ENCODE assay signal across 31 cellular contexts in genomic region chr9:106277931-106278330, GRCh38.
A peak's percentile ranks its signal among the peaks of the same experiment; 100 is the strongest.
DNase-seq lines count a peak whose midpoint lies in the region; ATAC-seq, FAIRE-seq and TF ChIP-seq lines count a peak whose summit lies in the region.
"Had no signal": no experiment of that assay in that cellular context is flagged by ENCODE, and none has a peak within 500 bp of the region (broad histone marks: within the 10 kb centered on the region; RNA-seq: fewer than 3 reads in every experiment).

No MANE protein-coding gene starts in this region.

- no peaks in the 10 kb centered on the region for H3F3A ChIP-seq in GM23338 (replicated peaks; ENCODE audit: low read depth)

- no peak for FAIRE-seq in H1 (lab: Jason Lieb, UNC)
- FAIRE-seq: keratinocyte had no signal

- H3K27ac ChIP-seq in GM23338 (ENCODE audit: low read depth) (no peak overlapping the region), H1 (ENCODE audit: low read depth, low read length) (no peak overlapping the region)
- H3K27ac ChIP-seq: BLaER1 treated with 17β-estradiol and CSF1 and Interleukin-3, amounts not matched to agents 10 nM and 100 nM; foreskin keratinocyte; heart right ventricle; left ventricle myocardium inferior; prostate gland; VCaP had no signal

- no peak overlapping the region for H3K56ac ChIP-seq in H1 (replicated peaks; ENCODE audit: insufficient read length, low read depth, low read length)

- no peak overlapping the region for H4K8ac ChIP-seq in H1 (ENCODE audit: extremely low read depth, insufficient read depth, low read length)

- H3K4me1 ChIP-seq in GM23338 (ENCODE audit: insufficient read depth) = no peaks in the 10 kb centered on the region
- no peaks in the 10 kb centered on the region for H3K4me1 ChIP-seq in H1 (replicated peaks in 1 of 4; ENCODE audit: control insufficient read depth in 3 of 4, insufficient read depth in 4 of 4, low read length in 3 of 4)
- H3K4me1 ChIP-seq: BLaER1 treated with 17β-estradiol and CSF1 and Interleukin-3, amounts not matched to agents 10 nM and 100 nM; foreskin keratinocyte; left ventricle myocardium inferior; prostate gland had no signal

- H3K36me3 Mint-ChIP-seq in GM23338 (ENCODE audit: low read depth) = no peaks in the 10 kb centered on the region
- H3K36me3 Mint-ChIP-seq: activated naive CD4-positive, alpha-beta T cell treated with anti-CD3 and anti-CD28 coated beads, Interleukin-2, amount 50 U/mL, for 72 hours; stimulated activated effector memory CD8-positive, alpha-beta T cell treated with anti-CD3 and anti-CD28 coated beads, Interleukin-12 subunit alpha, Interleukin-12 subunit beta, amount 100 ng/mL, for 72 hours; type B pancreatic cell had no signal

- H2AFZ ChIP-seq in GM23338 (peak overlapping the region; percentile 40; the same call in 1 of the 2 replicates), H1 (ENCODE audit: low read length) (peak overlapping the region; percentile 68; the same call in 1 of the 2 replicates)

- no peak overlapping the region for H3K27ac Mint-ChIP-seq in GM23338
- H3K27ac Mint-ChIP-seq: activated CD4-positive, alpha-beta T cell treated with anti-CD3 and anti-CD28 coated beads, Interleukin-2, amount 10 ng/mL, durations not matched to agents 24 days and 14 days; activated naive CD4-positive, alpha-beta T cell treated with anti-CD3 and anti-CD28 coated beads, Interleukin-2, amount 50 U/mL, for 72 hours; HFFc6; stimulated activated effector memory CD8-positive, alpha-beta T cell treated with anti-CD3 and anti-CD28 coated beads, Interleukin-12 subunit alpha, Interleukin-12 subunit beta, amount 100 ng/mL, for 72 hours; type B pancreatic cell had no signal

- no peaks in the 10 kb centered on the region; the same call in 1 of the 2 replicates for H3K9me2 ChIP-seq in GM23338 (ENCODE audit: insufficient read depth)

- H4K20me1 ChIP-seq in GM23338 (replicated peaks; ENCODE audit: insufficient read depth) (no peaks in the 10 kb centered on the region), H1 (replicated peaks in 1 of 2; ENCODE audit: control insufficient read depth in 1 of 2, insufficient read depth in 2 of 2, low read length in 2 of 2) (no peaks in the 10 kb centered on the region)
- H4K20me1 ChIP-seq: BLaER1 treated with 17β-estradiol and CSF1 and Interleukin-3, amounts not matched to agents 10 nM and 100 nM had no signal

- H2BK15ac ChIP-seq in H1 (ENCODE audit: low read length) = no peak overlapping the region

- no peaks in the 10 kb centered on the region for H3K4me1 Mint-ChIP-seq in GM23338
- H3K4me1 Mint-ChIP-seq: activated CD4-positive, alpha-beta T cell treated with anti-CD3 and anti-CD28 coated beads, Interleukin-2, amount 10 ng/mL, durations not matched to agents 24 days and 14 days; stimulated activated effector memory CD8-positive, alpha-beta T cell treated with anti-CD3 and anti-CD28 coated beads, Interleukin-12 subunit alpha, Interleukin-12 subunit beta, amount 100 ng/mL, for 72 hours had no signal

- H3K4me2 ChIP-seq in GM23338 (no peak overlapping the region), H1 (ENCODE audit: insufficient read depth in 1 of 2, low read depth in 2 of 2, low read length in 2 of 2) (no peak overlapping the region)
- H3K4me2 ChIP-seq: BLaER1 treated with 17β-estradiol and CSF1 and Interleukin-3, amounts not matched to agents 10 nM and 100 nM had no signal

- H3K36me3 ChIP-seq in GM23338 (ENCODE audit: insufficient read depth) = no peaks in the 10 kb centered on the region
- no peaks in the 10 kb centered on the region for H3K36me3 ChIP-seq in H1 (ENCODE audit: control insufficient read depth in 2 of 4, insufficient read depth in 4 of 4, low read length in 3 of 4)
- H3K36me3 ChIP-seq: BLaER1 treated with 17β-estradiol and CSF1 and Interleukin-3, amounts not matched to agents 10 nM and 100 nM; heart right ventricle; left ventricle myocardium inferior; prostate gland had no signal

- H3K79me2 ChIP-seq in GM23338 (replicated peaks; ENCODE audit: insufficient read depth) (no peaks in the 10 kb centered on the region), H1 (ENCODE audit: control insufficient read depth in 1 of 2, insufficient read depth in 2 of 2, low read length in 2 of 2) (no peaks in the 10 kb centered on the region)

- no peaks in the 10 kb centered on the region for H3K23me2 ChIP-seq in H1 (ENCODE audit: low read depth, low read length)

- H3K14ac ChIP-seq in H1 (ENCODE audit: insufficient read length) = no peak overlapping the region

- TF ChIP-seq EP300 in H1 (IDR thresholded peaks at IDR 0.05; ENCODE audit: borderline replicate concordance in 1 of 2, low read depth in 2 of 2, low read length in 2 of 2) = no peak

- no peak overlapping the region for H3K4me3 Mint-ChIP-seq in GM23338
- H3K4me3 Mint-ChIP-seq: activated CD4-positive, alpha-beta T cell treated with anti-CD3 and anti-CD28 coated beads, Interleukin-2, amount 10 ng/mL, durations not matched to agents 24 days and 14 days; HFFc6; stimulated activated effector memory CD8-positive, alpha-beta T cell treated with anti-CD3 and anti-CD28 coated beads, Interleukin-12 subunit alpha, Interleukin-12 subunit beta, amount 100 ng/mL, for 72 hours; type B pancreatic cell had no signal

- no peak overlapping the region for H3K4me3 ChIP-seq in GM23338
- H3K4me3 ChIP-seq in H1 (ENCODE audit: extremely low read depth in 1 of 4, insufficient read depth in 2 of 4, low read depth in 3 of 4, low read length in 4 of 4) = no peak overlapping the region
- H3K4me3 ChIP-seq in retinal pigment epithelial cell (ENCODE audit: low read length) = no peak overlapping the region
- H3K4me3 ChIP-seq: BLaER1 treated with 17β-estradiol and CSF1 and Interleukin-3, amounts not matched to agents 10 nM and 100 nM; heart right ventricle; left ventricle myocardium inferior; prostate gland had no signal

- no peak overlapping the region for H3K23ac ChIP-seq in H1 (ENCODE audit: insufficient read length)

- DNase-seq in GM23338 (ENCODE audit: low spot score) (no peak), RPMI7951 (ENCODE audit: low read depth) (peak; percentile 85), H1 (ENCODE audit: low read depth in 1 of 2, low spot score in 2 of 2) (no peak), retinal pigment epithelial cell (ENCODE audit: low read depth) (peak; percentile 80), OCI-M2 (lab: John Stamatoyannopoulos, UW; ENCODE audit: unreplicated experiment) (no peak)
- no peak for DNase-seq in activated CD4-positive, alpha-beta T cell treated with anti-CD3 and anti-CD28 coated beads, Interleukin-2, amount 50 U/mL, for 4 hours
- no peak for DNase-seq in stimulated activated naive CD4-positive, alpha-beta T cell treated with Interleukin-2 at 50 U/mL for 16 hours (lab: John Stamatoyannopoulos, UW)
- DNase-seq: activated CD4-positive, alpha-beta T cell treated with anti-CD3 and anti-CD28 coated beads, Interleukin-2, amount 10 ng/mL, durations not matched to agents 24 days and 14 days; foreskin keratinocyte; heart right ventricle; HFFc6; KBM-7; left ventricle myocardium inferior; mesendoderm; NCI-H1417 treated with DMSO at 0.1 percent for 48 hours; NCI-H2029 treated with DMSO at 0.1 percent for 48 hours; NCI-H2227 treated with DMSO at 0.1 percent for 48 hours; NCI-H526; OCI-M1; Right ventricle myocardium superior; stimulated activated CD4-positive, alpha-beta T cell treated with anti-CD3 and anti-CD28 coated beads, Interleukin-15, amount 100 ng/mL, for 24 hours; SW 1271; T1000 had no signal

- H3K9me3 Mint-ChIP-seq in GM23338 = no peaks in the 10 kb centered on the region; the same call in 2 of the 3 replicates
- H3K9me3 Mint-ChIP-seq: activated CD4-positive, alpha-beta T cell treated with anti-CD3 and anti-CD28 coated beads, Interleukin-2, amount 10 ng/mL, durations not matched to agents 24 days and 14 days had no signal

- H2BK5ac ChIP-seq in H1 (ENCODE audit: low read depth, low read length) = no peak overlapping the region

- H3K18ac ChIP-seq in H1 (ENCODE audit: extremely low read depth, low read length) = no peak overlapping the region

- TF ChIP-seq CTCF in GM23338 (conservative IDR thresholded peaks at IDR 0.05; ENCODE audit: low read depth in 2 of 2) (no peak), H1 (IDR thresholded peaks at IDR 0.05; ENCODE audit: control extremely low read depth in 1 of 3, insufficient read depth in 1 of 3, low read depth in 1 of 3, low read length in 3 of 3) (no peak), retinal pigment epithelial cell (conservative IDR thresholded peaks at IDR 0.05; ENCODE audit: low read depth, low read length) (no peak)

- H3K27me3 ChIP-seq in GM23338 (ENCODE audit: insufficient read depth) (no peaks in the 10 kb centered on the region), H1 (replicated peaks in 1 of 4; ENCODE audit: control insufficient read depth in 3 of 4, extremely low read depth in 1 of 4, insufficient read depth in 3 of 4, low read length in 3 of 4) (no peaks in the 10 kb centered on the region)
- H3K27me3 ChIP-seq: BLaER1 treated with 17β-estradiol and CSF1 and Interleukin-3, amounts not matched to agents 10 nM and 100 nM; heart right ventricle had no signal

- no peak overlapping the region for H3K9ac ChIP-seq in H1 (replicated peaks in 1 of 4; ENCODE audit: extremely low read depth in 1 of 4, low read depth in 3 of 4, low read length in 3 of 4)
- H3K9ac ChIP-seq: BLaER1 treated with 17β-estradiol and CSF1 and Interleukin-3, amounts not matched to agents 10 nM and 100 nM had no signal

- no peak overlapping the region for H2BK12ac ChIP-seq in H1 (ENCODE audit: low read depth, low read length)

- no peak overlapping the region for H3K4ac ChIP-seq in H1 (replicated peaks; ENCODE audit: insufficient read length, low read depth, low read length)

- TF ChIP-seq POLR2A in H1 (IDR thresholded peaks at IDR 0.05; ENCODE audit: control extremely low read depth in 1 of 2, low read depth in 2 of 2, low read length in 2 of 2) = no peak

- no peak for TF ChIP-seq RAD21 in H1 (IDR thresholded peaks at IDR 0.05 in 1 of 2, conservative IDR thresholded peaks at IDR 0.05 in 1 of 2; ENCODE audit: low read depth in 2 of 2, low read length in 2 of 2)

- no peak overlapping the region for H2BK120ac ChIP-seq in H1 (replicated peaks; ENCODE audit: low read depth, low read length)

- H3K27me3 Mint-ChIP-seq in GM23338 (ENCODE audit: insufficient read depth, low read depth, poor library complexity) = no peaks in the 10 kb centered on the region
- H3K27me3 Mint-ChIP-seq: activated CD4-positive, alpha-beta T cell treated with anti-CD3 and anti-CD28 coated beads, Interleukin-2, amount 10 ng/mL, durations not matched to agents 24 days and 14 days; type B pancreatic cell had no signal

- CTCF ChIA-PET in H1 (lab: Charles Lee; ENCODE audit: partially characterized antibody) = no interaction called here

- no peak for ATAC-seq in GM23338
- ATAC-seq in HG03378 (IDR thresholded peaks at IDR 0.05; ENCODE audit: unreplicated experiment) = no peak
- ATAC-seq: activated naive CD4-positive, alpha-beta T cell treated with anti-CD3 and anti-CD28 coated beads, Interleukin-2, amount 50 U/mL, for 72 hours; foreskin keratinocyte; heart right ventricle; stimulated activated effector memory CD8-positive, alpha-beta T cell treated with anti-CD3 and anti-CD28 coated beads, Interleukin-12 subunit alpha, Interleukin-12 subunit beta, amount 100 ng/mL, for 72 hours had no signal

- H2BK20ac ChIP-seq in H1 (ENCODE audit: low read length) = no peak overlapping the region

- H4K91ac ChIP-seq in H1 (replicated peaks; ENCODE audit: insufficient read length, low read length) = no peak overlapping the region

- POLR2A ChIA-PET in H1 (lab: Charles Lee; ENCODE audit: partially characterized antibody) = no interaction called here

- H4K5ac ChIP-seq in H1 (ENCODE audit: insufficient read length, low read depth, low read length) = no peak overlapping the region

- no peaks in the 10 kb centered on the region for H3K79me1 ChIP-seq in H1 (ENCODE audit: low read depth, low read length)

- no peaks in the 10 kb centered on the region; a peak in 1 of 4 replicates for H3K9me3 ChIP-seq in H1 (ENCODE audit: insufficient read depth in 2 of 2, low read depth in 1 of 2, low read length in 1 of 2)
- H3K9me3 ChIP-seq: prostate gland had no signal

- WGBS in H1 (ENCODE audit: extremely low coverage in 1 of 2, insufficient coverage in 1 of 2, insufficient read length in 1 of 2, insufficient replicate concordance in 2 of 2, low coverage in 1 of 2, low lambda C conversion rate in 2 of 2, missing lambda C conversion rate in 1 of 2), 2 experiments = 86% methylated on average over 4 of the region's 4 CpGs; no CpG with 5 or more reads in 1 of the 2 experiments

- no peak overlapping the region for H2AK5ac ChIP-seq in H1 (ENCODE audit: low read depth, low read length)

Comparison
In these comparisons a context has a peak if more than half of its experiments do, and no peak if none do; other contexts are left out.
1. DNase-seq: peak in RPMI7951 (single experiment) and retinal pigment epithelial cell (single experiment); none in GM23338 (single experiment), H1 (0 of 2), OCI-M2 (single experiment), activated CD4-positive, alpha-beta T cell treated with anti-CD3 and anti-CD28 coated beads, Interleukin-2, amount 50 U/mL, for 4 hours (0 of 2) and stimulated activated naive CD4-positive, alpha-beta T cell treated with Interleukin-2 at 50 U/mL for 16 hours (single experiment).